Comparison of ENCODE assay signal across 22 cellular contexts in the genomic region with DNA sequence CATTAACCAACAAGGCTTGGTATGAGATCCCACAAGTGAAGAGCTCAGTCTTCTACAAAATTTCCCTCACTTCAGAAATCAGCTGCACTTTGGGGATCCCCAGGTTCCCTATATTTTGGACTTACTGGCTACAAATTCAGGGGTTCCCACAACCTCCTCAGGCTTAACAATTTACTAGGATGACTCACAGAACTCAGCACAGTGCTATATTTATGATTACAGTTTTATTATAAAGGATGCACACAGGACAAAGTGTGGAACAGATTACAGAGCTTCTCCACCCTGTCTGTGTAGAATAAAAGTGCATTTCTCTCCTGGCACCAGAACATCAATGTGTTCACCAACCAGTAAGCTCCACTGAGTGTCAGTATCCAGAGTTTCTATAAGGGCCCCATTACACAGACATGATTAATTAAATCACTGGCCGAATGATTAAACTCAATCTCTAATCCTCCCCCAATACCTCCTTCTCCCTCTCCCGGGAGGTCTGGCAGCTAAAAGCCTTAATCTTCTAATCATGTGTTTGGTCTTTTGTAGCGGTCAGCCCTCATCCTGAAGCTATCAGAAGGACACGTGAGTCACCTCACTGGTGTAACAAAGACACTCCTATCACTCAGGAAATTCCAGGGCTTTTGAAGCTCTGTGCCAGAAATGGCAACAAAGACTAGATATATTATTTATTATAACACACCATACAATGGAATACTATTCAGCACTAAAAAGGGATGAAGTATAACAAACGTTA.
DNase-seq lines count a peak whose midpoint lies in the region; ATAC-seq, FAIRE-seq and TF ChIP-seq lines count a peak whose summit lies in the region.
"Had no signal": no experiment of that assay in that cellular context is flagged by ENCODE, and none has a peak within 500 bp of the region (broad histone marks: within the 10 kb centered on the region; RNA-seq: fewer than 3 reads in every experiment).

No MANE protein-coding gene starts in this region.

- no TSS peak for BruUV-seq in MCF 10A (replicated peaks; lab: Mats Ljungman, UMichigan)

- H3K36me3 Mint-ChIP-seq in MCF 10A (ENCODE audit: insufficient read depth, unreplicated experiment): peaks cover 9% of the 10 kb centered on the region

- H3K27ac ChIP-seq in breast epithelium (no peak overlapping the region), adrenal gland (no peak overlapping the region), small intestine (ENCODE audit: low read depth in 1 of 2, low read length in 1 of 2) (no peak overlapping the region)
- H3K27ac ChIP-seq: neutrophil, uterus had no signal

- WGBS in adrenal gland, 4 donors: 32 to 48% (median 44%) methylated on average over 5 of the region's 5 CpGs
- WGBS in small intestine, 3 donors: 87 to 90% (median 87%) methylated on average over 5 of the region's 5 CpGs

- intact Hi-C loops in MCF 10A (cut with micrococcal nuclease) (no loop called here), breast epithelium (cut with DNase I; ENCODE audit: low total_unique reads) (no loop called here), adrenal gland (cut with DNase I) (loop anchor here (5.0 to 10.0 kb wide), 3 partner anchors 95 to 172 kb away; a partner anchor contains a TSS), left ventricle myocardium superior (cut with micrococcal nuclease) (loop anchor here (10.0 kb wide), 2 partner anchors 105 to 205 kb away; partner anchors contain the start of gene ROCK2)

- no peaks in the 10 kb centered on the region for H3K36me3 ChIP-seq in breast epithelium
- H3K36me3 ChIP-seq in adrenal gland (replicated peaks in 1 of 2): no peaks in the 10 kb centered on the region
- peaks cover 3 to 5% of the 10 kb centered on the region in 2 donors for H3K36me3 ChIP-seq in small intestine (ENCODE audit: control insufficient read depth in 2 of 2, insufficient read depth in 2 of 2, low read length in 2 of 2)
- H3K36me3 ChIP-seq: neutrophil, uterus had no signal

- peak; percentile 20 for DNase-seq in MCF 10A (ENCODE audit: unreplicated experiment)
- DNase-seq in breast epithelium (ENCODE audit: low spot score in 2 of 2): no peak
- peak in 5 of 7 donors; percentile 13 to 36 (median 21) for DNase-seq in adrenal gland
- DNase-seq in left ventricle myocardium superior: no peak
- peak; percentile 11 for DNase-seq in small intestine
- DNase-seq in midbrain (lab: John Stamatoyannopoulos, UW): no peak
- no peak for DNase-seq in stimulated activated CD4-positive, alpha-beta T cell treated with anti-CD3 and anti-CD28 coated beads, Interleukin-4, amount 100 ng/mL, for 24 hours
- DNase-seq in superior temporal gyrus (ENCODE audit: extremely low spot score): no peak
- DNase-seq: activated CD4-positive, alpha-beta T cell treated with anti-CD3 and anti-CD28 coated beads, Interleukin-2, amount 10 ng/mL, durations not matched to agents 24 days and 14 days; activated T-cell treated with anti-CD3 and anti-CD28 coated beads, Interleukin-2, amount 50 U/mL, for 4 hours; CD4-positive, alpha-beta T cell; GDM1; NCI-H146; NCI-H510A; uterus had no signal

- ATAC-seq in left ventricle myocardium superior: peak; percentile 29
- ATAC-seq: activated T-cell treated with anti-CD3 and anti-CD28 coated beads, Interleukin-2, amount 50 U/mL, for 4 hours; esophagus mucosa; stimulated activated memory B cell treated with anti-CD40 and anti-IgM and Interleukin-4, amounts not matched to agents 10 μg/mL and 1 μg/mL and 100 μg/mL, for 72 hours had no signal

- no peak overlapping the region for H3K4me3 Mint-ChIP-seq in MCF 10A (ENCODE audit: unreplicated experiment)
- H3K4me3 Mint-ChIP-seq: activated CD4-positive, alpha-beta T cell treated with anti-CD3 and anti-CD28 coated beads, Interleukin-2, amount 10 ng/mL, durations not matched to agents 24 days and 14 days; activated T-cell treated with anti-CD3 and anti-CD28 coated beads, Interleukin-2, amount 50 U/mL, for 4 hours; CD4-positive, alpha-beta T cell; stimulated activated memory B cell treated with anti-CD40 and anti-IgM and Interleukin-4, amounts not matched to agents 10 μg/mL and 1 μg/mL and 100 μg/mL, for 72 hours had no signal

- H3K4me3 ChIP-seq in breast epithelium: no peak overlapping the region
- no peak overlapping the region for H3K4me3 ChIP-seq in adrenal gland
- peak overlapping the region in 1 of 2 donors; percentile 10 for H3K4me3 ChIP-seq in small intestine (ENCODE audit: low read depth in 1 of 2, low read length in 2 of 2)
- H3K4me3 ChIP-seq: lung, uterus had no signal

- H3K9me3 ChIP-seq in breast epithelium (no peaks in the 10 kb centered on the region), adrenal gland (replicated peaks in 1 of 3) (no peaks in the 10 kb centered on the region), small intestine (ENCODE audit: control insufficient read depth, low read depth) (no peaks in the 10 kb centered on the region)
- H3K9me3 ChIP-seq: neutrophil, uterus had no signal

- TF ChIP-seq CTCF in MCF 10A (IDR thresholded peaks at IDR 0.05; ENCODE audit: unreplicated experiment) (no peak), breast epithelium (IDR thresholded peaks at IDR 0.05) (no peak), adrenal gland (IDR thresholded peaks at IDR 0.05) (no peak)

- no peaks in the 10 kb centered on the region for H3K4me1 ChIP-seq in breast epithelium
- peaks cover 0 to 9% of the 10 kb centered on the region in 2 donors for H3K4me1 ChIP-seq in adrenal gland (replicated peaks in 1 of 2)
- no peaks in the 10 kb centered on the region for H3K4me1 ChIP-seq in small intestine (ENCODE audit: control insufficient read depth in 2 of 2, insufficient read depth in 1 of 2, low read depth in 1 of 2, low read length in 1 of 2)
- H3K4me1 ChIP-seq: uterus had no signal

- H3K27ac Mint-ChIP-seq in MCF 10A (ENCODE audit: low read depth, unreplicated experiment): no peak overlapping the region
- H3K27ac Mint-ChIP-seq: activated CD4-positive, alpha-beta T cell treated with anti-CD3 and anti-CD28 coated beads, Interleukin-2, amount 10 ng/mL, durations not matched to agents 24 days and 14 days; CD4-positive, alpha-beta T cell; stimulated activated memory B cell treated with anti-CD40 and anti-IgM and Interleukin-4, amounts not matched to agents 10 μg/mL and 1 μg/mL and 100 μg/mL, for 72 hours had no signal

- H3K4me1 Mint-ChIP-seq in MCF 10A (ENCODE audit: insufficient read depth, unreplicated experiment): peaks cover 6% of the 10 kb centered on the region

- TF ChIP-seq POLR2A in breast epithelium (IDR thresholded peaks at IDR 0.05) (no peak), adrenal gland (IDR thresholded peaks at IDR 0.05) (no peak)

- no peaks in the 10 kb centered on the region for H3K9me3 Mint-ChIP-seq in MCF 10A (ENCODE audit: unreplicated experiment)
- H3K9me3 Mint-ChIP-seq: activated CD4-positive, alpha-beta T cell treated with anti-CD3 and anti-CD28 coated beads, Interleukin-2, amount 10 ng/mL, durations not matched to agents 24 days and 14 days; activated T-cell treated with anti-CD3 and anti-CD28 coated beads, Interleukin-2, amount 50 U/mL, for 4 hours; CD4-positive, alpha-beta T cell; stimulated activated memory B cell treated with anti-CD40 and anti-IgM and Interleukin-4, amounts not matched to agents 10 μg/mL and 1 μg/mL and 100 μg/mL, for 72 hours had no signal

- no peaks in the 10 kb centered on the region for H3K27me3 Mint-ChIP-seq in MCF 10A (ENCODE audit: insufficient read depth, unreplicated experiment)
- H3K27me3 Mint-ChIP-seq: activated CD4-positive, alpha-beta T cell treated with anti-CD3 and anti-CD28 coated beads, Interleukin-2, amount 10 ng/mL, durations not matched to agents 24 days and 14 days; CD4-positive, alpha-beta T cell; stimulated activated memory B cell treated with anti-CD40 and anti-IgM and Interleukin-4, amounts not matched to agents 10 μg/mL and 1 μg/mL and 100 μg/mL, for 72 hours had no signal

- CTCF ChIA-PET in MCF 10A (lab: Yijun Ruan, JAX): interaction anchor here (0.5 to 1.4 kb wide), 4 partner anchors 15 to 203 kb away, joined by 3 to 4 read pairs (median 4); no protein-coding TSS in a partner anchor

- no peak for FAIRE-seq in small intestine (lab: Jason Lieb, UNC)
- FAIRE-seq: A204.1, colon, GM19239 had no signal

- POLR2A ChIA-PET in MCF 10A (lab: Yijun Ruan, JAX): interaction anchor here (1.0 kb wide), 1 partner anchor 17 kb away, joined by 5 read pairs; no protein-coding TSS in a partner anchor

- H3K27me3 ChIP-seq in breast epithelium: no peaks in the 10 kb centered on the region
- H3K27me3 ChIP-seq in adrenal gland: no peaks in the 10 kb centered on the region
- H3K27me3 ChIP-seq in small intestine (ENCODE audit: control insufficient read depth in 2 of 2, insufficient read depth in 2 of 2, low read length in 2 of 2): no peaks in the 10 kb centered on the region
- H3K27me3 ChIP-seq: neutrophil, uterus had no signal

Comparison
In these comparisons a context has a peak if more than half of its experiments do, and no peak if none do; other contexts are left out.
1. DNase-seq: peak in MCF 10A (single experiment), adrenal gland (5 of 7) and small intestine (single experiment); none in breast epithelium (0 of 2), left ventricle myocardium superior (single experiment), midbrain (single experiment), stimulated activated CD4-positive, alpha-beta T cell treated with anti-CD3 and anti-CD28 coated beads, Interleukin-4, amount 100 ng/mL, for 24 hours (single experiment) and superior temporal gyrus (single experiment).
2. intact Hi-C loops: an anchor here in adrenal gland (5.0 to 10.0 kb wide) and left ventricle myocardium superior (10.0 kb wide); none called in MCF 10A and breast epithelium.